1 cellular context compared by ENCODE assay signal in genomic region chr1:51780927-51781326, GRCh38.
A peak's percentile ranks its signal among the peaks of the same experiment; 100 is the strongest.
TF ChIP-seq lines count a peak whose summit lies in the region.

No MANE protein-coding gene starts in this region.

TF ChIP-seq in HEK293, 187 proteins besides CTCF, POLR2A, EP300 and RAD21 (continued from another document):
- TF ChIP-seq ZNF280C (tag by site-specific recombination; IDR thresholded peaks at IDR 0.05), result no peak
- TF ChIP-seq SCRT2 (tag by site-specific recombination; IDR thresholded peaks at IDR 0.05), result peak; percentile 42; the same call in 1 of the 2 replicates
- no peak for TF ChIP-seq ZNF521 (tag by site-specific recombination; IDR thresholded peaks at IDR 0.05)
- no peak for TF ChIP-seq PRDM6 (tag by site-specific recombination; IDR thresholded peaks at IDR 0.05)
- no peak for TF ChIP-seq EGR2 (tag by site-specific recombination; IDR thresholded peaks at IDR 0.05; ENCODE audit: low read depth)
- no peak for TF ChIP-seq ZBTB6 (tag by site-specific recombination; IDR thresholded peaks at IDR 0.05)
- TF ChIP-seq ZNF76 (tag by site-specific recombination; IDR thresholded peaks at IDR 0.05; ENCODE audit: borderline replicate concordance, low read depth), result no peak
- TF ChIP-seq ZNF600 (tag by site-specific recombination; IDR thresholded peaks at IDR 0.05), result no peak
- TF ChIP-seq PBX3 (CRISPR knock-in tag; IDR thresholded peaks at IDR 0.05), result no peak
- TF ChIP-seq ELK4 (IDR thresholded peaks at IDR 0.05; ENCODE audit: borderline replicate concordance, low read depth, low read length), result no peak
- TF ChIP-seq SCRT1 (tag by site-specific recombination; IDR thresholded peaks at IDR 0.05; ENCODE audit: borderline replicate concordance), result peak; percentile 53; the same call in 1 of the 2 replicates
